Comparison of ENCODE assay signal across 1 cellular context in genomic region chr16:48605518-48606110, GRCh38.
TF ChIP-seq lines count a peak whose summit lies in the region.

No MANE protein-coding gene starts in this region.

TF ChIP-seq in GM23338, 12 proteins besides CTCF, POLR2A, EP300 and RAD21 (continued from another document):
- TF ChIP-seq ZNF462 (CRISPR knock-in tag; IDR thresholded peaks at IDR 0.05) = no peak
TF ChIP-seq in GM23338: peak in this region for 0.
